ENCODE assay signal across 2 cellular contexts in genomic region chr1:113930499-113931161, GRCh38.
TF ChIP-seq lines count a peak whose summit lies in the region.

No MANE protein-coding gene starts in this region.

TF ChIP-seq in A549, 52 proteins besides CTCF, POLR2A, EP300 and RAD21 (continued from another document):
- no peak for TF ChIP-seq NR3C1 (IDR thresholded peaks at IDR 0.05)
- no peak for TF ChIP-seq ESRRA (IDR thresholded peaks at IDR 0.05; ENCODE audit: borderline replicate concordance, low read length)
- TF ChIP-seq TP53 (CRISPR knock-in tag; IDR thresholded peaks at IDR 0.05), result no peak
- no peak for TF ChIP-seq HEYL (CRISPR knock-in tag; IDR thresholded peaks at IDR 0.05)
- no peak for TF ChIP-seq CHD2 (IDR thresholded peaks at IDR 0.05; ENCODE audit: low read length, partially characterized antibody)

TF ChIP-seq in SK-N-SH, 30 proteins besides CTCF, POLR2A, EP300 and RAD21:
- TF ChIP-seq PBX3 (IDR thresholded peaks at IDR 0.05) (no peak), RXRA (IDR thresholded peaks at IDR 0.05; ENCODE audit: borderline replicate concordance, low read depth) (no peak), NRF1 (IDR thresholded peaks at IDR 0.05; ENCODE audit: low read depth, low read length) (no peak), TEAD4 (IDR thresholded peaks at IDR 0.05; ENCODE audit: borderline replicate concordance, insufficient read depth) (no peak), REST (IDR thresholded peaks at IDR 0.05; ENCODE audit: low read depth, low read length) (no peak), ELF1 (IDR thresholded peaks at IDR 0.05) (no peak), POLR2AphosphoS5 (IDR thresholded peaks at IDR 0.05; ENCODE audit: low read depth, low read length) (no peak), ZBTB33 (IDR thresholded peaks at IDR 0.05; ENCODE audit: borderline replicate concordance, low read depth) (no peak), TAF1 (IDR thresholded peaks at IDR 0.05; ENCODE audit: borderline replicate concordance, low read depth, low read length) (no peak), CHD2 (IDR thresholded peaks at IDR 0.05; ENCODE audit: low read length, partially characterized antibody) (no peak), EZH2phosphoT487 (IDR thresholded peaks at IDR 0.05; ENCODE audit: borderline replicate concordance, low read depth) (no peak), RFX5 (IDR thresholded peaks at IDR 0.05; ENCODE audit: low read length) (no peak)
TF ChIP-seq in SK-N-SH: peak in this region for 0.
